In the genomic region with DNA sequence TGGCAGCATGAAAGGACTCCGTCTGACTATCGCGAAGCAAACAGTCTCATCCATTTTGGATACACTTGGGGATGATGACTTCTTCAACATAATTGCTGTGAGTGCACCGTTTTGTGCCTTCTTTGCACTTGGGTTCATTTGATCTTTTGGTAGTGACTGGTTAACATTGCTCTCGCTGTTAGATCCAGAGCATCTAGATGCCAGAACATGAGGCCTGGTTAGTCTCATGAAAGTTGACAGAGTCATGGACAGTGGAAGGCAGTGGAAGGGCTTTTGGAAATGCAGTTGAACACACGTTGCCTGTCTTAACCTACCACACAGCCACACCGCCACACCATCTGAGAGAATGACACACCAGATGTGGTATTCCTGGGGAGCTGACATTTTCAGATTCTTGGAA, we compare ENCODE assay signal across 27 cellular contexts.
"Had no signal": no experiment of that assay in that cellular context is flagged by ENCODE, and none has a peak within 500 bp of the region (broad histone marks: within the 10 kb centered on the region; RNA-seq: fewer than 3 reads in every experiment).

No MANE protein-coding gene starts in this region.

- H3K36me3 ChIP-seq: colonic mucosa, esophagus squamous epithelium, gastrocnemius medialis, heart left ventricle, heart right ventricle had no signal

- FAIRE-seq: colon, endometrium, endothelial cell of umbilical vein, frontal cortex had no signal

- DNase-seq: colonic mucosa; cortex of kidney; dermis blood vessel endothelial cell; dorsolateral prefrontal cortex; effector CD4-positive, alpha-beta T cell; effector CD8-positive, alpha-beta T cell; effector memory CD4-positive, alpha-beta T cell; effector memory CD8-positive, alpha-beta T cell; endodermal cell; erythroblast; esophagus squamous epithelium; foreskin fibroblast; foreskin keratinocyte; foreskin melanocyte; gastrocnemius medialis; glutamatergic neuron; head of caudate nucleus; heart left ventricle; heart right ventricle had no signal

- H3K27ac ChIP-seq: colonic mucosa, coronary artery, dorsolateral prefrontal cortex, epithelial cell of prostate, esophagus squamous epithelium, foreskin keratinocyte, gastrocnemius medialis, gastroesophageal sphincter, heart left ventricle, heart right ventricle had no signal

- H3K4me1 ChIP-seq: colonic mucosa, foreskin keratinocyte, gastroesophageal sphincter, heart left ventricle, heart right ventricle had no signal

- H3K4me3 ChIP-seq: colonic mucosa, coronary artery, dorsolateral prefrontal cortex, esophagus squamous epithelium, gastrocnemius medialis, gastroesophageal sphincter, heart left ventricle, heart right ventricle had no signal

- ATAC-seq: effector memory CD8-positive, alpha-beta T cell; esophagus mucosa; foreskin keratinocyte; gastrocnemius medialis; gastroesophageal sphincter; heart left ventricle had no signal

- H3K9me3 ChIP-seq: colonic mucosa, esophagus squamous epithelium, gastrocnemius medialis, heart left ventricle had no signal

- H3K27me3 ChIP-seq: colonic mucosa, esophagus squamous epithelium, foreskin keratinocyte, gastrocnemius medialis, gastroesophageal sphincter, heart left ventricle, heart right ventricle had no signal
